ENCODE assay signal across 18 cellular contexts in genomic region chr2:204335642-204336041, GRCh38.
DNase-seq lines count a peak whose midpoint lies in the region; ATAC-seq and TF ChIP-seq lines count a peak whose summit lies in the region.
"Had no signal": no experiment of that assay in that cellular context is flagged by ENCODE, and none has a peak within 500 bp of the region (broad histone marks: within the 10 kb centered on the region; RNA-seq: fewer than 3 reads in every experiment).

No MANE protein-coding gene starts in this region.

- peak overlapping the region; percentile 44 for H2BK120ac ChIP-seq in IMR-90 (ENCODE audit: low read depth, low read length)

- H4K5ac ChIP-seq in IMR-90 (ENCODE audit: low read depth, low read length), result peak overlapping the region; percentile 20; the same call in 1 of the 2 replicates

- H3K36me3 ChIP-seq in IMR-90 (ENCODE audit: control insufficient read depth, insufficient read depth, low read length), result no peaks in the 10 kb centered on the region
- H3K36me3 ChIP-seq in CD8-positive, alpha-beta T cell (ENCODE audit: insufficient read depth, low read length), result no peaks in the 10 kb centered on the region

- no peak overlapping the region for H3K4me3 Mint-ChIP-seq in CD8-positive, alpha-beta T cell
- no peak overlapping the region for H3K4me3 Mint-ChIP-seq in activated naive CD8-positive, alpha-beta T cell treated with anti-CD3 and anti-CD28 coated beads for 36 hours
- H3K4me3 Mint-ChIP-seq in chondrocyte (ENCODE audit: unreplicated experiment), result no peak overlapping the region
- H3K4me3 Mint-ChIP-seq: CD4-positive, CD25-positive, alpha-beta regulatory T cell; HFFc6 had no signal

- no peak for TF ChIP-seq RAD21 in IMR-90 (IDR thresholded peaks at IDR 0.05; ENCODE audit: low read length)

- DNase-seq in IMR-90 (no peak), NCI-H2227 treated with DMSO at 0.1 percent for 48 hours (lab: John Stamatoyannopoulos, UW) (peak; percentile 56), foreskin keratinocyte (peak; percentile 31 to 65), retina (peak; percentile 40), chondrocyte (ENCODE audit: low spot score) (no peak)
- DNase-seq in CD8-positive, alpha-beta T cell, result no peak
- no peak for DNase-seq in activated naive CD8-positive, alpha-beta T cell treated with anti-CD3 and anti-CD28 coated beads for 36 hours
- DNase-seq: CD4-positive, CD25-positive, alpha-beta regulatory T cell; COR-L47; DMS79; H7; HFFc6; KG1; NCI-H1092 treated with DMSO at 0.1 percent for 48 hours; NCI-H2081; NCI-H226; NCI-H524 had no signal

- H3K27ac ChIP-seq in IMR-90 (ENCODE audit: insufficient read depth, low read length), result no peak overlapping the region
- no peak overlapping the region for H3K27ac ChIP-seq in foreskin keratinocyte
- H3K27ac ChIP-seq in CD8-positive, alpha-beta T cell (ENCODE audit: low read depth, low read length), result no peak overlapping the region

- 0 out of 2 replicates have a peak overlapping the region, but pooled peaks have one; percentile 5 for H3K14ac ChIP-seq in IMR-90 (replicated peaks; ENCODE audit: low read depth, low read length)

- H3K27me3 Mint-ChIP-seq in CD8-positive, alpha-beta T cell (ENCODE audit: low read depth), result peaks cover 52% of the 10 kb centered on the region
- peaks cover 46% of the 10 kb centered on the region for H3K27me3 Mint-ChIP-seq in activated naive CD8-positive, alpha-beta T cell treated with anti-CD3 and anti-CD28 coated beads for 36 hours
- no peaks in the 10 kb centered on the region for H3K27me3 Mint-ChIP-seq in chondrocyte (ENCODE audit: low read depth)

- H4K20me1 ChIP-seq in IMR-90 (ENCODE audit: insufficient read depth, low read length), result no peaks in the 10 kb centered on the region

- peak overlapping the region; percentile 20; the same call in 1 of the 2 replicates for H2AK5ac ChIP-seq in IMR-90 (ENCODE audit: low read depth, low read length)

- no TSS peak for BruUV-seq in IMR-90 (replicated peaks; lab: Mats Ljungman, UMichigan)

- H2BK20ac ChIP-seq in IMR-90 (ENCODE audit: low read depth, low read length), result peak overlapping the region; percentile 17; the same call in 1 of the 2 replicates

- H3K23ac ChIP-seq in IMR-90 (ENCODE audit: low read depth, low read length), result no peak overlapping the region

- peak overlapping the region; percentile 2 to 26; a peak in 1 of 4 replicates for H4K8ac ChIP-seq in IMR-90 (ENCODE audit: low read depth in 2 of 2, low read length in 2 of 2)

- CTCF ChIA-PET in IMR-90 (lab: Yijun Ruan, JAX), result no interaction called here
- CTCF ChIA-PET in CD8-positive, alpha-beta T cell (lab: Charles Lee), result no interaction called here

- H3K27me3 ChIP-seq in IMR-90 (ENCODE audit: control insufficient read depth, insufficient read depth, low read length) (no peaks in the 10 kb centered on the region), foreskin keratinocyte (no peaks in the 10 kb centered on the region)
- no peaks in the 10 kb centered on the region for H3K27me3 ChIP-seq in CD8-positive, alpha-beta T cell (ENCODE audit: insufficient read depth, low read length)

- H2BK5ac ChIP-seq in IMR-90 (ENCODE audit: low read depth, low read length, poor library complexity, severe bottlenecking), result no peak overlapping the region

- in situ Hi-C loops in IMR-90 (cut with MboI; ENCODE audit: low sequenced_read_pairs), result loop anchor here (5.0 to 25.0 kb wide), 2 partner anchors 217 to 527 kb away; no protein-coding TSS in a partner anchor

- no peak overlapping the region for H3K9ac ChIP-seq in IMR-90 (ENCODE audit: low read depth, low read length)

- no peaks in the 10 kb centered on the region for H3K79me1 ChIP-seq in IMR-90 (ENCODE audit: low read depth in 1 of 2, low read length in 2 of 2)

- intact Hi-C loops in IMR-90 (cut with micrococcal nuclease), result no loop called here
- intact Hi-C loops in CD8-positive, alpha-beta T cell (cut with DNase I, micrococcal nuclease), result no loop called here

- no peak overlapping the region for H3K4me2 ChIP-seq in IMR-90 (ENCODE audit: low read depth, low read length)

- no peak for TF ChIP-seq POLR2A in IMR-90 (IDR thresholded peaks at IDR 0.05; ENCODE audit: low read depth, low read length)

- peak overlapping the region; percentile 37 for H3K18ac ChIP-seq in IMR-90 (ENCODE audit: low read depth, low read length)

- no peaks in the 10 kb centered on the region for H3K4me1 Mint-ChIP-seq in CD8-positive, alpha-beta T cell (ENCODE audit: low read depth)
- H3K4me1 Mint-ChIP-seq in activated naive CD8-positive, alpha-beta T cell treated with anti-CD3 and anti-CD28 coated beads for 36 hours, result no peaks in the 10 kb centered on the region
- H3K4me1 Mint-ChIP-seq in chondrocyte (ENCODE audit: low read depth), result peaks cover 32% of the 10 kb centered on the region
- H3K4me1 Mint-ChIP-seq: CD4-positive, CD25-positive, alpha-beta regulatory T cell had no signal

- ATAC-seq in IMR-90 (ENCODE audit: low read depth) (no peak), foreskin keratinocyte (peak; percentile 41)
- no peak for ATAC-seq in CD8-positive, alpha-beta T cell
- ATAC-seq: Right ventricle myocardium inferior had no signal

- H2BK15ac ChIP-seq in IMR-90 (ENCODE audit: low read depth, low read length), result peak overlapping the region; percentile 44; the same call in 2 of the 3 replicates

- H3K9me1 ChIP-seq in IMR-90 (ENCODE audit: insufficient read depth, low read length), result 0 out of 2 replicates have a peak, but pooled peaks cover 4% of the 10 kb centered on the region

- TF ChIP-seq CTCF in IMR-90 (conservative IDR thresholded peaks at IDR 0.05; ENCODE audit: low read depth, low read length) (no peak), foreskin keratinocyte (conservative IDR thresholded peaks at IDR 0.05) (no peak), chondrocyte (IDR thresholded peaks at IDR 0.05) (no peak)
- TF ChIP-seq CTCF in CD8-positive, alpha-beta T cell (IDR thresholded peaks at IDR 0.05), result no peak

- H3K4me1 ChIP-seq in IMR-90 (ENCODE audit: control insufficient read depth, insufficient read depth, low read length) (peaks cover 11% of the 10 kb centered on the region; the same call in 1 of the 2 replicates), foreskin keratinocyte (no peaks in the 10 kb centered on the region)
- H3K4me1 ChIP-seq in CD8-positive, alpha-beta T cell (ENCODE audit: insufficient read depth, low read length), result no peaks in the 10 kb centered on the region

- peak overlapping the region; percentile 26 for H4K91ac ChIP-seq in IMR-90 (ENCODE audit: insufficient read depth, low read depth, low read length)

- POLR2A ChIA-PET in IMR-90 (lab: Charles Lee; ENCODE audit: unreplicated experiment), result no interaction called here
- POLR2A ChIA-PET in CD8-positive, alpha-beta T cell (lab: Charles Lee), result interaction anchor here (0.6 kb wide), 1 partner anchor 36 kb away, joined by 3 read pairs; no protein-coding TSS in a partner anchor

- H3K4ac ChIP-seq in IMR-90 (ENCODE audit: low read depth, low read length), result no peak overlapping the region; the same call in 1 of the 2 replicates

- no peak overlapping the region for H3K4me3 ChIP-seq in IMR-90 (ENCODE audit: insufficient read depth, low read depth, low read length)
- no peak overlapping the region for H3K4me3 ChIP-seq in CD8-positive, alpha-beta T cell (ENCODE audit: low read depth, low read length)

- no peak overlapping the region for H3K56ac ChIP-seq in IMR-90 (ENCODE audit: extremely low read depth, insufficient read depth, low read length)

- no peak overlapping the region for H3K27ac Mint-ChIP-seq in CD8-positive, alpha-beta T cell
- no peak overlapping the region for H3K27ac Mint-ChIP-seq in activated naive CD8-positive, alpha-beta T cell treated with anti-CD3 and anti-CD28 coated beads for 36 hours
- H3K27ac Mint-ChIP-seq in chondrocyte (ENCODE audit: unreplicated experiment), result no peak overlapping the region
- H3K27ac Mint-ChIP-seq: CD4-positive, CD25-positive, alpha-beta regulatory T cell; HFFc6 had no signal

- dilution Hi-C loops in IMR-90 (cut with HindIII; ENCODE audit: low sequenced_read_pairs, unreplicated experiment), result no loop called here

- peak overlapping the region; percentile 55 for H2AFZ ChIP-seq in IMR-90 (replicated peaks; ENCODE audit: low read length, poor library complexity)

- no peaks in the 10 kb centered on the region for H3K36me3 Mint-ChIP-seq in CD8-positive, alpha-beta T cell
- H3K36me3 Mint-ChIP-seq in activated naive CD8-positive, alpha-beta T cell treated with anti-CD3 and anti-CD28 coated beads for 36 hours, result no peaks in the 10 kb centered on the region
- peaks cover 1% of the 10 kb centered on the region for H3K36me3 Mint-ChIP-seq in chondrocyte (ENCODE audit: low read depth)
- H3K36me3 Mint-ChIP-seq: CD4-positive, CD25-positive, alpha-beta regulatory T cell had no signal

- H2AK9ac ChIP-seq in IMR-90 (replicated peaks; ENCODE audit: low read depth, low read length, poor library complexity), result no peak overlapping the region

- H3K9me3 ChIP-seq in IMR-90 (ENCODE audit: control insufficient read depth, insufficient read depth, low read length), result peaks cover 3% of the 10 kb centered on the region; the same call in 1 of the 2 replicates
- H3K9me3 ChIP-seq in CD8-positive, alpha-beta T cell (ENCODE audit: low read length), result no peaks in the 10 kb centered on the region

- no peaks in the 10 kb centered on the region for H3K9me3 Mint-ChIP-seq in CD8-positive, alpha-beta T cell
- no peaks in the 10 kb centered on the region for H3K9me3 Mint-ChIP-seq in activated naive CD8-positive, alpha-beta T cell treated with anti-CD3 and anti-CD28 coated beads for 36 hours
- no peaks in the 10 kb centered on the region for H3K9me3 Mint-ChIP-seq in chondrocyte (ENCODE audit: low read depth)
- H3K9me3 Mint-ChIP-seq: CD4-positive, CD25-positive, alpha-beta regulatory T cell had no signal

TF ChIP-seq in IMR-90, 13 proteins besides CTCF, POLR2A, EP300 and RAD21 (continues in another document):
- TF ChIP-seq MXI1 (IDR thresholded peaks at IDR 0.05; ENCODE audit: borderline replicate concordance, low read depth, low read length), result no peak
- no peak for TF ChIP-seq MAFK (IDR thresholded peaks at IDR 0.05; ENCODE audit: low read depth, low read length)
- no peak for TF ChIP-seq NFE2L2 (IDR thresholded peaks at IDR 0.05; ENCODE audit: low read depth, low read length)
- TF ChIP-seq, protein P1, sequence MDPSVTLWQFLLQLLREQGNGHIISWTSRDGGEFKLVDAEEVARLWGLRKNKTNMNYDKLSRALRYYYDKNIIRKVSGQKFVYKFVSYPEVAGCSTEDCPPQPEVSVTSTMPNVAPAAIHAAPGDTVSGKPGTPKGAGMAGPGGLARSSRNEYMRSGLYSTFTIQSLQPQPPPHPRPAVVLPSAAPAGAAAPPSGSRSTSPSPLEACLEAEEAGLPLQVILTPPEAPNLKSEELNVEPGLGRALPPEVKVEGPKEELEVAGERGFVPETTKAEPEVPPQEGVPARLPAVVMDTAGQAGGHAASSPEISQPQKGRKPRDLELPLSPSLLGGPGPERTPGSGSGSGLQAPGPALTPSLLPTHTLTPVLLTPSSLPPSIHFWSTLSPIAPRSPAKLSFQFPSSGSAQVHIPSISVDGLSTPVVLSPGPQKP (IDR thresholded peaks at IDR 0.05; ENCODE audit: borderline replicate concordance, low read depth, low read length), result no peak
- no peak for TF ChIP-seq SMC3 (IDR thresholded peaks at IDR 0.05; ENCODE audit: low read depth, low read length)
- no peak for TF ChIP-seq CHD1 (IDR thresholded peaks at IDR 0.05; ENCODE audit: low read depth, low read length)
- no peak for TF ChIP-seq RFX5 (IDR thresholded peaks at IDR 0.05; ENCODE audit: low read depth, low read length)
- no peak for TF ChIP-seq BHLHE40 (IDR thresholded peaks at IDR 0.05; ENCODE audit: low read depth, low read length)

Comparison
In these comparisons a context has a peak if more than half of its experiments do, and no peak if none do; other contexts are left out.
1. DNase-seq: peak in NCI-H2227 treated with DMSO at 0.1 percent for 48 hours (single experiment), foreskin keratinocyte (2 of 2) and retina (single experiment); none in IMR-90 (single experiment), CD8-positive, alpha-beta T cell (0 of 7), activated naive CD8-positive, alpha-beta T cell treated with anti-CD3 and anti-CD28 coated beads for 36 hours (single experiment) and chondrocyte (single experiment).